In the genomic region with DNA sequence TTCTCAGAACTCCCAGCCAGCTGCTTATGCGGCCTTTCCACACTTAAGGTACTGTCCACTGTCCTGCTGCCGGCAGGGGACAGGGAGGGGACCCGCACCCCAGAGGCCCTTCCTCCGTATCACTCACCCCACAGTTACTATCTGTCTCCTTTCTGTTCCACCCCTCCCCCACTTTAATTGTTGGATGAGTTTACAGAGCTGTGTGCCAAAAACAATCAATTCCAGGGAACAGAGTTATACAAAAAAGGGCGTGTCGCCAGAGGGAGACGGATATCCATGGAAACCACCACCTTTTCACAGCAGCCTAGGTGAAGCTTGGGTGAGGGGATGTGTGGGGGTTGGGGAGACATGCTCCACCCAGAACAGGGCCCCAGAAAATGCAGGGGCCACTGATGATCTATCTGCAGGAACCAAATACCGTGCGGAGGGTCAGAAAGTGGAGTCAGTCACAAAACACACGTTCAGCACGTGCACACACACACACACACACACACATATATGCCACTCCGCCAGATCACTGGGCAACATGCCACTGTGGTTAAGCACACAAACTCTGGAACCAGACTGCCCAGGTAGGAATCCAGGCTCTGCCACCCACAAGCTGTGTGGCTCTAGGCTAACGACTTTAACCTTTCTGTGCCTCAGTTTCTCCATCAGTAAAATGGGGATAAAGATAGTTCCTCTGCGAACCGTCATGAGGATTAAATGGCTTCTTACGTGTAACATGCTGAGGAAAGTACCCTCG, we compare ENCODE assay signal across 11 cellular contexts. TPM values are rescaled to one million over a fixed set of nuclear protein-coding genes. Genes with fewer than 3 reads are reported as not detected.
DNase-seq lines count a peak whose midpoint lies in the region; ATAC-seq and TF ChIP-seq lines count a peak whose summit lies in the region.
"Had no signal": no experiment of that assay in that cellular context is flagged by ENCODE, and none has a peak within 500 bp of the region (broad histone marks: within the 10 kb centered on the region; RNA-seq: fewer than 3 reads in every experiment).

No MANE protein-coding gene starts in this region.

- no peaks in the 10 kb centered on the region for H3K27me3 ChIP-seq in lung (ENCODE audit: control insufficient read depth, insufficient read depth)

- whole genome bisulfite sequencing in lung, 2 donors = 46 to 66% methylated on average over 17 of the region's 17 CpGs

- peak overlapping the region; percentile 71 for H3K27ac ChIP-seq in C4-2B
- peak overlapping the region; percentile 26 to 52 for H3K27ac ChIP-seq in lung (ENCODE audit: low read depth in 1 of 2, low read length in 1 of 2)
- H3K27ac ChIP-seq: tibial nerve had no signal

- peak; percentile 49 to 73 for DNase-seq in NCI-H2081 (lab: John Stamatoyannopoulos, UW)
- peak; percentile 40 for DNase-seq in MCF 10A (ENCODE audit: unreplicated experiment)
- peak; percentile 65 for DNase-seq in lung (ENCODE audit: low spot score)
- DNase-seq in erythroblast (lab: John Stamatoyannopoulos, UW) = no peak
- DNase-seq: activated CD8-positive, alpha-beta memory T cell treated with anti-CD3 and anti-CD28 coated beads, Interleukin-2, amount 50 U/mL, for 4 hours; mesendoderm had no signal

- no peaks in the 10 kb centered on the region for H3K36me3 Mint-ChIP-seq in MCF 10A (ENCODE audit: insufficient read depth, unreplicated experiment)
- H3K36me3 Mint-ChIP-seq in stimulated activated memory B cell treated with anti-CD40 and anti-IgM and Interleukin-4, amounts not matched to agents 10 μg/mL and 1 μg/mL and 100 μg/mL, for 72 hours = no peaks in the 10 kb centered on the region

- intact Hi-C loops in MCF 10A (cut with micrococcal nuclease) = no loop called here

- TF ChIP-seq CTCF in C4-2B (conservative IDR thresholded peaks at IDR 0.05) (no peak), MCF 10A (IDR thresholded peaks at IDR 0.05; ENCODE audit: unreplicated experiment) (no peak), lung (IDR thresholded peaks at IDR 0.05; ENCODE audit: control extremely low read depth, extremely low read depth) (no peak)

- CTCF ChIA-PET in MCF 10A (lab: Yijun Ruan, JAX) = interaction anchor here (0.6 to 0.9 kb wide), 2 partner anchors 16 to 67 kb away, joined by 3 to 4 read pairs; no protein-coding TSS in a partner anchor

- H3K4me3 ChIP-seq in lung = no peak overlapping the region
- H3K4me3 ChIP-seq: tibial nerve had no signal

- no peaks in the 10 kb centered on the region for H3K9me3 Mint-ChIP-seq in MCF 10A (ENCODE audit: unreplicated experiment)
- no peaks in the 10 kb centered on the region for H3K9me3 Mint-ChIP-seq in stimulated activated memory B cell treated with anti-CD40 and anti-IgM and Interleukin-4, amounts not matched to agents 10 μg/mL and 1 μg/mL and 100 μg/mL, for 72 hours

- no peaks in the 10 kb centered on the region for H3K27me3 Mint-ChIP-seq in MCF 10A (ENCODE audit: insufficient read depth, unreplicated experiment)
- peaks cover 27% of the 10 kb centered on the region for H3K27me3 Mint-ChIP-seq in stimulated activated memory B cell treated with anti-CD40 and anti-IgM and Interleukin-4, amounts not matched to agents 10 μg/mL and 1 μg/mL and 100 μg/mL, for 72 hours

- BruUV-seq in MCF 10A (replicated peaks; lab: Mats Ljungman, UMichigan) = no TSS peak

- no peak for TF ChIP-seq POLR2A in erythroblast (IDR thresholded peaks at IDR 0.05; ENCODE audit: low read length)

- H3K36me3 ChIP-seq in lung (ENCODE audit: control insufficient read depth in 2 of 2, insufficient read depth in 2 of 2, low read length in 2 of 2) = no peaks in the 10 kb centered on the region
- H3K36me3 ChIP-seq: tibial nerve had no signal

- POLR2A ChIA-PET in MCF 10A (lab: Yijun Ruan, JAX) = interaction anchor here (1.1 to 1.3 kb wide), 3 partner anchors 13 to 39 kb away, joined by 3 to 4 read pairs (median 3); no protein-coding TSS in a partner anchor

- no peak for ATAC-seq in lung (ENCODE audit: insufficient read depth, low FRiP score)
- no peak for ATAC-seq in GM18498 (IDR thresholded peaks at IDR 0.05; ENCODE audit: unreplicated experiment)
- ATAC-seq in stimulated activated memory B cell treated with anti-CD40 and anti-IgM and Interleukin-4, amounts not matched to agents 10 μg/mL and 1 μg/mL and 100 μg/mL, for 72 hours = no peak
- ATAC-seq in GM21447 (IDR thresholded peaks at IDR 0.05; ENCODE audit: unreplicated experiment) = no peak

- peaks cover 2 to 24% of the 10 kb centered on the region in 2 donors for H3K4me1 ChIP-seq in lung (ENCODE audit: control insufficient read depth in 2 of 2, insufficient read depth in 2 of 2, low read length in 2 of 2)

- H3K4me1 Mint-ChIP-seq in MCF 10A (ENCODE audit: insufficient read depth, unreplicated experiment) = no peaks in the 10 kb centered on the region
- H3K4me1 Mint-ChIP-seq in stimulated activated memory B cell treated with anti-CD40 and anti-IgM and Interleukin-4, amounts not matched to agents 10 μg/mL and 1 μg/mL and 100 μg/mL, for 72 hours = no peaks in the 10 kb centered on the region

- no peak overlapping the region for H3K27ac Mint-ChIP-seq in MCF 10A (ENCODE audit: low read depth, unreplicated experiment)
- H3K27ac Mint-ChIP-seq in stimulated activated memory B cell treated with anti-CD40 and anti-IgM and Interleukin-4, amounts not matched to agents 10 μg/mL and 1 μg/mL and 100 μg/mL, for 72 hours = no peak overlapping the region

- H3K4me3 Mint-ChIP-seq in MCF 10A (ENCODE audit: unreplicated experiment) = no peak overlapping the region
- H3K4me3 Mint-ChIP-seq in stimulated activated memory B cell treated with anti-CD40 and anti-IgM and Interleukin-4, amounts not matched to agents 10 μg/mL and 1 μg/mL and 100 μg/mL, for 72 hours = no peak overlapping the region

- H3K9me3 ChIP-seq in lung (ENCODE audit: control insufficient read depth in 2 of 2, insufficient read depth in 1 of 2, low read length in 1 of 2) = no peaks in the 10 kb centered on the region
- H3K9me3 ChIP-seq: tibial nerve had no signal

RNA-seq across cellular contexts. Expression of gene CASZ1, which starts 30.5 kb away (rescaled TPM):
- 11.1 and 13.2 TPM in 2 replicates for total RNA-seq in MCF 10A (2022)
- total RNA-seq in lung = 10 to 100 TPM; 61.9 to 69.9 TPM
- 10 to 100 TPM; 10.3 to 19.2 TPM for polyA plus RNA-seq in lung

Comparison
In these comparisons a context has a peak if more than half of its experiments do, and no peak if none do; other contexts are left out.
1. DNase-seq: peak in NCI-H2081 (2 of 2), MCF 10A (single experiment) and lung (single experiment); none in erythroblast (0 of 2).